ENCODE assay signal across 10 cellular contexts in the genomic region with DNA sequence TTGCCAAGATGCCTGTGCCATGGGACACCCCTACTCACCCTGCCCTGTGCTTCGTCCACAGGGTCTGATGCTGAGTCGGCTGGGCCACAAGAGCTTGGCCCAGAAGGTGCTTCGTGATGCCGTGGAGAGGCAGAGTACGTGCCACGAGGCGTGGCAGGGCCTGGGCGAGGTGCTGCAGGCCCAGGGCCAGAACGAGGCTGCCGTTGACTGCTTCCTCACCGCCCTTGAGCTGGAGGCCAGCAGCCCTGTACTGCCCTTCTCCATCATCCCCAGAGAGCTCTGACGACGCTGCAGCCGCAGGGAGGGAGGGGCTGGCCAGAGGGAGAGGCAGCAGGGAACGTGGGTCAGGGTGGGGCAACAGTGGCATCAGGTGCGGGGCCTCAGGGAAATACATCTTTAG.
A peak's percentile ranks its signal among the peaks of the same experiment; 100 is the strongest.
DNase-seq lines count a peak whose midpoint lies in the region; ATAC-seq and TF ChIP-seq lines count a peak whose summit lies in the region.
"Had no signal": no experiment of that assay in that cellular context is flagged by ENCODE, and none has a peak within 500 bp of the region (broad histone marks: within the 10 kb centered on the region; RNA-seq: fewer than 3 reads in every experiment).

No MANE protein-coding gene starts in this region.

- H2AFZ ChIP-seq in mammary epithelial cell (ENCODE audit: low read depth, low read length), result no peak overlapping the region

- ATAC-seq in HG02759 (IDR thresholded peaks at IDR 0.05; ENCODE audit: unreplicated experiment), result no peak
- no peak for ATAC-seq in GM19455 (IDR thresholded peaks at IDR 0.05; ENCODE audit: unreplicated experiment)
- ATAC-seq: left lobe of liver had no signal

- no peaks in the 10 kb centered on the region for H4K20me1 ChIP-seq in mammary epithelial cell (ENCODE audit: insufficient read depth, low read length)

- TF ChIP-seq CTCF in coronary artery (IDR thresholded peaks at IDR 0.05) (no peak), mammary epithelial cell (conservative IDR thresholded peaks at IDR 0.05 in 1 of 2, IDR thresholded peaks at IDR 0.05 in 1 of 2; ENCODE audit: extremely low read depth in 1 of 2, insufficient read depth in 1 of 2, low read depth in 1 of 2, low read length in 2 of 2) (no peak)

- H3K9ac ChIP-seq in mucosa of stomach (ENCODE audit: low read length) (peak overlapping the region; percentile 4), mammary epithelial cell (ENCODE audit: insufficient read depth, low read length) (no peak overlapping the region)

- H3K27me3 ChIP-seq in mucosa of stomach (ENCODE audit: control insufficient read depth, insufficient read depth, low read length), result no peaks in the 10 kb centered on the region
- H3K27me3 ChIP-seq in mammary epithelial cell (ENCODE audit: insufficient read depth, low read length), result no peaks in the 10 kb centered on the region

- no peaks in the 10 kb centered on the region for H3K9me3 ChIP-seq in mucosa of stomach (ENCODE audit: control insufficient read depth, low read length)
- no peaks in the 10 kb centered on the region for H3K9me3 ChIP-seq in mammary epithelial cell (replicated peaks; ENCODE audit: insufficient read depth, low read length)

- H3K27ac ChIP-seq in coronary artery (peak overlapping the region; percentile 97), temporal lobe (ENCODE audit: low read depth, low read length) (peak overlapping the region; percentile 85), mammary epithelial cell (ENCODE audit: insufficient read depth, low read depth, low read length) (no peak overlapping the region)

- dilution Hi-C loops in mammary epithelial cell (cut with HindIII; ENCODE audit: low sequenced_read_pairs), result no loop called here

- peaks cover 92% of the 10 kb centered on the region for H3K4me1 ChIP-seq in mucosa of stomach (ENCODE audit: control insufficient read depth, insufficient read depth, low read length)
- peaks cover 61% of the 10 kb centered on the region for H3K4me1 ChIP-seq in mammary epithelial cell (ENCODE audit: insufficient read depth, low read length)

- DNase-seq in HT-29 (ENCODE audit: low spot score), result peak; percentile 52
- DNase-seq in coronary artery (ENCODE audit: low spot score), result no peak
- no peak for DNase-seq in mammary epithelial cell
- no peak for DNase-seq in NCI-H2081 (lab: John Stamatoyannopoulos, UW)
- DNase-seq: CD4-positive, alpha-beta memory T cell had no signal

- WGBS in mammary epithelial cell (ENCODE audit: low coverage, missing lambda C conversion rate), result over 99% methylated on average over 11 of the region's 16 CpGs

- CTCF ChIA-PET in mammary epithelial cell (lab: Charles Lee; ENCODE audit: low non-redundant PET), result no interaction called here

- H3K36me3 ChIP-seq in mucosa of stomach (ENCODE audit: control insufficient read depth, insufficient read depth, low read length) (peaks cover 16% of the 10 kb centered on the region), mammary epithelial cell (ENCODE audit: insufficient read depth, low read length) (no peaks in the 10 kb centered on the region)

- H3K4me2 ChIP-seq in mammary epithelial cell (ENCODE audit: insufficient read depth, low read depth, low read length), result no peak overlapping the region

- no TSS peak for BruUV-seq in mammary epithelial cell (replicated peaks; lab: Mats Ljungman, UMichigan)

- intact Hi-C loops in mammary epithelial cell (cut with micrococcal nuclease), result no loop called here

- no peak overlapping the region for H3K4me3 ChIP-seq in coronary artery
- H3K4me3 ChIP-seq in mucosa of stomach (ENCODE audit: low read length), result no peak overlapping the region
- no peak overlapping the region for H3K4me3 ChIP-seq in mammary epithelial cell (replicated peaks in 1 of 3; ENCODE audit: insufficient read depth in 1 of 3, low read depth in 2 of 3, low read length in 3 of 3)

- H3K79me2 ChIP-seq in mammary epithelial cell (ENCODE audit: insufficient read depth, low read length), result no peaks in the 10 kb centered on the region

- in situ Hi-C loops in mammary epithelial cell (cut with MboI; ENCODE audit: low sequenced_read_pairs in 2 of 2), result no loop called here
